In the genomic region with DNA sequence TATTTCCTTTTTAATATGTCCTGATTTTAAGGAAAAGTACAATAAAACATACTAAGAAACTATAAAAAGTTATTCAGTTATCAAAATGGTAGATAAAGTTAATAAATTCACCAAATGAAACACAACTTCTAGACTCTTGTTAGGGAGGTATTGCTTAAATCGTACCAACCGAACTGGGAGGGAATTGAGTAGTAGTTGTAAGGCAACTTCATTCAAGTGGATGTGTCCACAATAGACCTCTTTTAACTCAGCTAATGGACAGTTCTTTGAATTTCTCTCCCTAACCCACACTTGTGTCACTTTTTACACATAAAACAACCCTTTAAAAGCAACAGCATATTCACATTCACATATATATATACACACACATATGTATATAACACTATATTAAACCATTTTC, we compare ENCODE assay signal across 10 cellular contexts. TPM values are rescaled to one million over a fixed set of nuclear protein-coding genes. Genes with fewer than 3 reads are reported as not detected.
"Had no signal": no experiment of that assay in that cellular context is flagged by ENCODE, and none has a peak within 500 bp of the region (broad histone marks: within the 10 kb centered on the region; RNA-seq: fewer than 3 reads in every experiment).

No MANE protein-coding gene starts in this region.

- FAIRE-seq: HTR-8/SVneo had no signal

- DNase-seq: GOT3, H7, HFFc6, KBM-7 had no signal

- ATAC-seq: HCT116 had no signal

- H3K36me3 ChIP-seq: HAP-1 had no signal

- H3K4me3 ChIP-seq: GM23248, HAP-1 had no signal

- H3K4me1 ChIP-seq: HAP-1 had no signal

- H3K27ac ChIP-seq: GM23248 had no signal

- H2AFZ ChIP-seq: GM23248 had no signal

- H3K9ac ChIP-seq: GM23248 had no signal

- H3K9me3 ChIP-seq: HAP-1 had no signal

RNA-seq across cellular contexts. Expression of gene CALCRL, which starts 49.1 kb away (rescaled TPM):
- total RNA-seq: HT-29 had no signal
- polyA plus RNA-seq: IgD-negative memory B cell had no signal
